ENCODE assay signal across 34 cellular contexts in genomic region chr12:103288016-103288415, GRCh38.
"Had no signal": no experiment of that assay in that cellular context is flagged by ENCODE, and none has a peak within 500 bp of the region (broad histone marks: within the 10 kb centered on the region; RNA-seq: fewer than 3 reads in every experiment).

No MANE protein-coding gene starts in this region.

- ATAC-seq: activated CD4-positive, alpha-beta T cell treated with anti-CD3 and anti-CD28 coated beads for 36 hours; activated CD4-positive, CD25-positive, alpha-beta regulatory T cell treated with anti-CD3 and anti-CD28 coated beads, Interleukin-2, amount 50 U/mL, for 24 hours; activated CD8-positive, alpha-beta memory T cell treated with anti-CD3 and anti-CD28 coated beads, Interleukin-2, amount 10 ng/mL, durations not matched to agents 7 days and 5 days; activated CD8-positive, alpha-beta T cell treated with anti-CD3 and anti-CD28 coated beads, Interleukin-2, amount 10 ng/mL, durations not matched to agents 7 days and 5 days; activated naive CD8-positive, alpha-beta T cell treated with anti-CD3 and anti-CD28 coated beads, Interleukin-2, amount 50 U/mL, for 24 hours had no signal

- H3K9me3 Mint-ChIP-seq: activated naive CD4-positive, alpha-beta T cell treated with anti-CD3 and anti-CD28 coated beads, Interleukin-2, amount 50 U/mL, for 24 hours; activated T-helper 2 cell treated with anti-CD3 and anti-CD28 coated beads, Interferon-gamma antibody, Interleukin-2, Interleukin-4, amounts not matched to agents 10 μg/mL and 5 μg/mL and 100 μg/mL, durations not matched to agents 14 hours and 24 hours and 36 hours had no signal

- H3K4me3 Mint-ChIP-seq: activated CD4-positive, alpha-beta memory T cell treated with anti-CD3 and anti-CD28 coated beads, Interleukin-2, amount 10 ng/mL, durations not matched to agents 7 days and 5 days; activated CD4-positive, alpha-beta T cell treated with anti-CD3 and anti-CD28 coated beads for 36 hours; activated CD4-positive, alpha-beta T cell treated with anti-CD3 and anti-CD28 coated beads, Interleukin-2, amount 10 ng/mL, durations not matched to agents 7 days and 5 days; activated CD8-positive, alpha-beta memory T cell treated with anti-CD3 and anti-CD28 coated beads, Interleukin-2, amount 10 ng/mL, durations not matched to agents 7 days and 5 days; activated CD8-positive, alpha-beta T cell treated with anti-CD3 and anti-CD28 coated beads, Interleukin-2, amount 10 ng/mL, durations not matched to agents 7 days and 5 days; activated naive CD4-positive, alpha-beta T cell treated with anti-CD3 and anti-CD28 coated beads, Interleukin-2, amount 10 ng/mL, durations not matched to agents 7 days and 5 days; activated naive CD4-positive, alpha-beta T cell treated with anti-CD3 and anti-CD28 coated beads, Interleukin-2, amount 50 U/mL, for 24 hours; activated naive CD8-positive, alpha-beta T cell; activated naive CD8-positive, alpha-beta T cell treated with anti-CD3 and anti-CD28 coated beads, Interleukin-2, amount 10 ng/mL, durations not matched to agents 7 days and 5 days; activated naive CD8-positive, alpha-beta T cell treated with anti-CD3 and anti-CD28 coated beads, Interleukin-2, amount 50 U/mL, for 24 hours; activated T-cell treated with anti-CD3 and anti-CD28 coated beads, Interleukin-2, amount 50 U/mL, for 24 hours; brain; T-helper 1 cell treated with Interleukin-12 subunit alpha and Interleukin-12 subunit beta and Interleukin-4 antibody, amounts not matched to agents 30 μg/mL and 1 μg/mL, for 36 hours; T-helper 2 cell treated with Interferon-gamma antibody and Interleukin-4, amounts not matched to agents 5 μg/mL and 100 μg/mL, for 36 hours had no signal

- H3K36me3 Mint-ChIP-seq: activated CD8-positive, alpha-beta memory T cell treated with anti-CD3 and anti-CD28 coated beads, Interleukin-2, amount 10 ng/mL, durations not matched to agents 7 days and 5 days; activated naive CD4-positive, alpha-beta T cell treated with anti-CD3 and anti-CD28 coated beads, Interleukin-2, amount 10 ng/mL, durations not matched to agents 7 days and 5 days; activated naive CD8-positive, alpha-beta T cell treated with anti-CD3 and anti-CD28 coated beads, Interleukin-2, amount 10 ng/mL, durations not matched to agents 7 days and 5 days; brain had no signal

- DNase-seq: activated CD4-positive, alpha-beta memory T cell treated with anti-CD3 and anti-CD28 coated beads, Interleukin-2, amount 10 ng/mL, durations not matched to agents 7 days and 5 days; activated CD4-positive, alpha-beta T cell treated with anti-CD3 and anti-CD28 coated beads for 1 hour; activated CD4-positive, alpha-beta T cell treated with anti-CD3 and anti-CD28 coated beads for 36 hours; activated CD4-positive, alpha-beta T cell treated with anti-CD3 and anti-CD28 coated beads for 48 hours; activated CD4-positive, alpha-beta T cell treated with anti-CD3 and anti-CD28 coated beads, Interleukin-2, amount 10 ng/mL, durations not matched to agents 7 days and 5 days; activated CD4-positive, alpha-beta T cell treated with anti-CD3 and anti-CD28 coated beads, Interleukin-2, amount 50 U/mL, for 48 hours; activated CD4-positive, CD25-positive, alpha-beta regulatory T cell; activated CD8-positive, alpha-beta memory T cell treated with anti-CD3 and anti-CD28 coated beads for 24 hours; activated CD8-positive, alpha-beta memory T cell treated with anti-CD3 and anti-CD28 coated beads, Interleukin-2, amount 10 ng/mL, durations not matched to agents 7 days and 5 days; activated CD8-positive, alpha-beta memory T cell treated with anti-CD3 and anti-CD28 coated beads, Interleukin-2, amount 50 U/mL, for 48 hours; activated CD8-positive, alpha-beta T cell treated with anti-CD3 and anti-CD28 coated beads, Interleukin-2, amount 10 ng/mL, durations not matched to agents 7 days and 5 days; activated effector memory CD4-positive, alpha-beta T cell treated with Interleukin-2 at 50 U/mL for 16 hours; activated gamma-delta T cell; activated naive CD4-positive, alpha-beta T cell treated with anti-CD3 and anti-CD28 coated beads, Interleukin-2, amount 10 ng/mL, durations not matched to agents 7 days and 5 days; activated naive CD4-positive, alpha-beta T cell treated with Interleukin-2 at 50 U/mL for 16 hours; activated naive CD8-positive, alpha-beta T cell treated with anti-CD3 and anti-CD28 coated beads, Interleukin-2, amount 10 ng/mL, durations not matched to agents 7 days and 5 days; activated naive CD8-positive, alpha-beta T cell treated with anti-CD3 and anti-CD28 coated beads, Interleukin-2, amount 50 U/mL, for 24 hours; activated T-cell treated with anti-CD3 and anti-CD28 coated beads, Interleukin-2, amount 50 U/mL, for 24 hours; activated T-cell treated with anti-CD3 and anti-CD28 coated beads, Interleukin-2, amount 50 U/mL, for 48 hours; amygdala; anterior cingulate cortex; central memory CD4-positive, alpha-beta T cell; T-helper 2 cell; T-helper 9 cell had no signal

- H3K9me3 ChIP-seq: ascending aorta had no signal

- H3K36me3 ChIP-seq: ascending aorta had no signal

- H3K4me1 ChIP-seq: ascending aorta had no signal

- FAIRE-seq: TTC549 had no signal

- H3K27me3 ChIP-seq: ascending aorta had no signal

- H3K27me3 Mint-ChIP-seq: activated CD4-positive, alpha-beta memory T cell treated with anti-CD3 and anti-CD28 coated beads, Interleukin-2, amount 10 ng/mL, durations not matched to agents 7 days and 5 days; activated CD4-positive, alpha-beta T cell treated with anti-CD3 and anti-CD28 coated beads for 36 hours; activated CD4-positive, alpha-beta T cell treated with anti-CD3 and anti-CD28 coated beads, Interleukin-2, amount 10 ng/mL, durations not matched to agents 7 days and 5 days; activated CD8-positive, alpha-beta memory T cell treated with anti-CD3 and anti-CD28 coated beads, Interleukin-2, amount 10 ng/mL, durations not matched to agents 7 days and 5 days; activated naive CD4-positive, alpha-beta T cell treated with anti-CD3 and anti-CD28 coated beads, Interleukin-2, amount 10 ng/mL, durations not matched to agents 7 days and 5 days; activated naive CD4-positive, alpha-beta T cell treated with anti-CD3 and anti-CD28 coated beads, Interleukin-2, amount 50 U/mL, for 24 hours; activated naive CD8-positive, alpha-beta T cell treated with anti-CD3 and anti-CD28 coated beads, Interleukin-2, amount 10 ng/mL, durations not matched to agents 7 days and 5 days; activated naive CD8-positive, alpha-beta T cell treated with anti-CD3 and anti-CD28 coated beads, Interleukin-2, amount 50 U/mL, for 24 hours; activated T-cell treated with anti-CD3 and anti-CD28 coated beads, Interleukin-2, amount 50 U/mL, for 24 hours had no signal

- H3K4me1 Mint-ChIP-seq: activated CD4-positive, alpha-beta memory T cell treated with anti-CD3 and anti-CD28 coated beads, Interleukin-2, amount 10 ng/mL, durations not matched to agents 7 days and 5 days; activated CD4-positive, alpha-beta T cell treated with anti-CD3 and anti-CD28 coated beads for 36 hours; activated CD4-positive, alpha-beta T cell treated with anti-CD3 and anti-CD28 coated beads, Interleukin-2, amount 10 ng/mL, durations not matched to agents 7 days and 5 days; activated CD8-positive, alpha-beta memory T cell treated with anti-CD3 and anti-CD28 coated beads, Interleukin-2, amount 10 ng/mL, durations not matched to agents 7 days and 5 days; activated naive CD4-positive, alpha-beta T cell treated with anti-CD3 and anti-CD28 coated beads, Interleukin-2, amount 10 ng/mL, durations not matched to agents 7 days and 5 days; activated naive CD4-positive, alpha-beta T cell treated with anti-CD3 and anti-CD28 coated beads, Interleukin-2, amount 50 U/mL, for 24 hours; activated naive CD8-positive, alpha-beta T cell treated with anti-CD3 and anti-CD28 coated beads, Interleukin-2, amount 10 ng/mL, durations not matched to agents 7 days and 5 days; activated naive CD8-positive, alpha-beta T cell treated with anti-CD3 and anti-CD28 coated beads, Interleukin-2, amount 50 U/mL, for 24 hours; brain had no signal

- H3K4me3 ChIP-seq: ascending aorta had no signal

- H3K27ac Mint-ChIP-seq: activated CD4-positive, alpha-beta memory T cell treated with anti-CD3 and anti-CD28 coated beads, Interleukin-2, amount 10 ng/mL, durations not matched to agents 7 days and 5 days; activated CD4-positive, alpha-beta T cell treated with anti-CD3 and anti-CD28 coated beads for 36 hours; activated CD4-positive, alpha-beta T cell treated with anti-CD3 and anti-CD28 coated beads, Interleukin-2, amount 10 ng/mL, durations not matched to agents 7 days and 5 days; activated CD8-positive, alpha-beta memory T cell treated with anti-CD3 and anti-CD28 coated beads, Interleukin-2, amount 10 ng/mL, durations not matched to agents 7 days and 5 days; activated CD8-positive, alpha-beta T cell treated with anti-CD3 and anti-CD28 coated beads, Interleukin-2, amount 10 ng/mL, durations not matched to agents 7 days and 5 days; activated naive CD4-positive, alpha-beta T cell treated with anti-CD3 and anti-CD28 coated beads, Interleukin-2, amount 10 ng/mL, durations not matched to agents 7 days and 5 days; activated naive CD4-positive, alpha-beta T cell treated with anti-CD3 and anti-CD28 coated beads, Interleukin-2, amount 50 U/mL, for 24 hours; activated naive CD8-positive, alpha-beta T cell; activated naive CD8-positive, alpha-beta T cell treated with anti-CD3 and anti-CD28 coated beads, Interleukin-2, amount 10 ng/mL, durations not matched to agents 7 days and 5 days; activated naive CD8-positive, alpha-beta T cell treated with anti-CD3 and anti-CD28 coated beads, Interleukin-2, amount 50 U/mL, for 24 hours; activated T-cell treated with anti-CD3 and anti-CD28 coated beads, Interleukin-2, amount 50 U/mL, for 24 hours; activated T-helper 2 cell treated with anti-CD3 and anti-CD28 coated beads, Interferon-gamma antibody, Interleukin-2, Interleukin-4, amounts not matched to agents 10 μg/mL and 5 μg/mL and 100 μg/mL, durations not matched to agents 14 hours and 24 hours and 36 hours; brain; T-helper 1 cell treated with Interleukin-12 subunit alpha and Interleukin-12 subunit beta and Interleukin-4 antibody, amounts not matched to agents 30 μg/mL and 1 μg/mL, for 36 hours; T-helper 2 cell treated with Interferon-gamma antibody and Interleukin-4, amounts not matched to agents 5 μg/mL and 100 μg/mL, for 36 hours had no signal

- H3K27ac ChIP-seq: ascending aorta, VCaP had no signal
